20 cellular contexts compared by ENCODE assay signal in genomic region chr1:33097762-33098161, GRCh38. TPM values are rescaled to one million over a fixed set of nuclear protein-coding genes. Genes with fewer than 3 reads are reported as not detected.
DNase-seq lines count a peak whose midpoint lies in the region; ATAC-seq, FAIRE-seq and TF ChIP-seq lines count a peak whose summit lies in the region.
"Had no signal": no experiment of that assay in that cellular context is flagged by ENCODE, and none has a peak within 500 bp of the region (broad histone marks: within the 10 kb centered on the region; RNA-seq: fewer than 3 reads in every experiment).

No MANE protein-coding gene starts in this region.

- CTCF ChIA-PET in activated CD4-positive, alpha-beta T cell treated with anti-CD3 and anti-CD28 coated beads for 36 hours (lab: Charles Lee) = interaction anchor here (0.7 to 2.3 kb wide), 2 partner anchors 29 to 223 kb away, joined by 3 to 13 read pairs; no protein-coding TSS in a partner anchor

- no peak for ATAC-seq in activated CD4-positive, alpha-beta T cell treated with anti-CD3 and anti-CD28 coated beads for 36 hours
- no peak for ATAC-seq in RWPE2 (ENCODE audit: low read depth)
- no peak for ATAC-seq in HG03342 (IDR thresholded peaks at IDR 0.05; ENCODE audit: unreplicated experiment)
- ATAC-seq: gastrocnemius medialis; stimulated activated naive CD8-positive, alpha-beta T cell treated with anti-CD3 and anti-CD28 coated beads, Interleukin-15, amount 100 ng/mL, for 72 hours had no signal

- intact Hi-C loops in activated CD4-positive, alpha-beta T cell treated with anti-CD3 and anti-CD28 coated beads for 36 hours (cut with DNase I, micrococcal nuclease) = loop anchor here in 1 of 2 experiments (5.0 kb wide), 2 partner anchors 375 to 515 kb away; partner anchors contain the start of gene ZSCAN20

- POLR2A ChIA-PET in activated CD4-positive, alpha-beta T cell treated with anti-CD3 and anti-CD28 coated beads for 36 hours (lab: Charles Lee) = no interaction called here

- H3F3A ChIP-seq in smooth muscle cell (ENCODE audit: low read depth) = peaks cover 21% of the 10 kb centered on the region

- no peaks in the 10 kb centered on the region for H3K36me3 ChIP-seq in RWPE2 (ENCODE audit: low read depth)
- H3K36me3 ChIP-seq in astrocyte (ENCODE audit: insufficient read depth, low read length) = no peaks in the 10 kb centered on the region
- no peaks in the 10 kb centered on the region for H3K36me3 ChIP-seq in smooth muscle cell (ENCODE audit: low read depth)
- H3K36me3 ChIP-seq: gastrocnemius medialis, HAP-1, upper lobe of left lung had no signal

- H3K4me3 ChIP-seq in RWPE2 (ENCODE audit: severe bottlenecking) = no peak overlapping the region
- no peak overlapping the region for H3K4me3 ChIP-seq in astrocyte (ENCODE audit: insufficient read depth, low read depth, low read length)
- no peak overlapping the region for H3K4me3 ChIP-seq in smooth muscle cell
- H3K4me3 ChIP-seq: gastrocnemius medialis, HAP-1, upper lobe of left lung had no signal

- no peaks in the 10 kb centered on the region for H3K27me3 ChIP-seq in RWPE2 (ENCODE audit: insufficient read depth, poor library complexity, severe bottlenecking)
- H3K27me3 ChIP-seq in astrocyte (ENCODE audit: insufficient read depth, low read length) = no peaks in the 10 kb centered on the region
- no peaks in the 10 kb centered on the region for H3K27me3 ChIP-seq in smooth muscle cell (ENCODE audit: low read depth)
- H3K27me3 ChIP-seq: gastrocnemius medialis, upper lobe of left lung had no signal

- peak overlapping the region; percentile 17 for H3K27ac Mint-ChIP-seq in activated CD4-positive, alpha-beta T cell treated with anti-CD3 and anti-CD28 coated beads for 36 hours
- H3K27ac Mint-ChIP-seq in astrocyte (ENCODE audit: unreplicated experiment) = no peak overlapping the region
- H3K27ac Mint-ChIP-seq: memory B cell had no signal

- H3K9me3 Mint-ChIP-seq in activated CD4-positive, alpha-beta T cell treated with anti-CD3 and anti-CD28 coated beads for 36 hours (ENCODE audit: low read depth) = no peaks in the 10 kb centered on the region
- peaks cover 2% of the 10 kb centered on the region for H3K9me3 Mint-ChIP-seq in astrocyte (ENCODE audit: unreplicated experiment)
- H3K9me3 Mint-ChIP-seq: memory B cell; nephron; stimulated activated naive CD8-positive, alpha-beta T cell treated with anti-CD3 and anti-CD28 coated beads, Interleukin-15, amount 100 ng/mL, for 72 hours had no signal

- H2AFZ ChIP-seq in astrocyte (ENCODE audit: low read depth, low read length) (no peak overlapping the region), smooth muscle cell (ENCODE audit: low read depth) (no peak overlapping the region)

- TF ChIP-seq CTCF in RWPE2 (IDR thresholded peaks at IDR 0.05; ENCODE audit: poor library complexity, severe bottlenecking) (no peak), astrocyte (IDR thresholded peaks at IDR 0.05; ENCODE audit: insufficient read depth, low read depth, low read length) (no peak), smooth muscle cell (IDR thresholded peaks at IDR 0.05; ENCODE audit: borderline replicate concordance, insufficient read depth, poor library complexity, severe bottlenecking) (no peak)

- no peaks in the 10 kb centered on the region for H3K36me3 Mint-ChIP-seq in activated CD4-positive, alpha-beta T cell treated with anti-CD3 and anti-CD28 coated beads for 36 hours (ENCODE audit: low read depth)
- H3K36me3 Mint-ChIP-seq in astrocyte (ENCODE audit: low read depth, unreplicated experiment) = peaks cover 26% of the 10 kb centered on the region

- peak overlapping the region; percentile 97 for H3K27ac ChIP-seq in RWPE2 (ENCODE audit: poor library complexity, severe bottlenecking)
- H3K27ac ChIP-seq in astrocyte (ENCODE audit: low read depth, low read length) = peak overlapping the region; percentile 93
- peak overlapping the region; percentile 89 for H3K27ac ChIP-seq in smooth muscle cell (ENCODE audit: low read depth)
- H3K27ac ChIP-seq: C4-2B, gastrocnemius medialis, upper lobe of left lung had no signal

- FAIRE-seq in astrocyte (lab: Jason Lieb, UNC) = no peak
- FAIRE-seq: GM12891 had no signal

- H3K79me2 ChIP-seq in astrocyte (ENCODE audit: insufficient read depth, low read length) (no peaks in the 10 kb centered on the region), smooth muscle cell (ENCODE audit: low read depth) (no peaks in the 10 kb centered on the region)

- no peak overlapping the region for H3K9ac ChIP-seq in astrocyte (ENCODE audit: low read length)
- no peak overlapping the region for H3K9ac ChIP-seq in smooth muscle cell (ENCODE audit: low read depth)

- no peak overlapping the region for H3K4me2 ChIP-seq in astrocyte (ENCODE audit: low read length)
- H3K4me2 ChIP-seq in smooth muscle cell = peak overlapping the region; percentile 50

- DNase-seq in activated CD4-positive, alpha-beta T cell treated with anti-CD3 and anti-CD28 coated beads for 36 hours = no peak
- no peak for DNase-seq in activated CD4-positive, alpha-beta T cell treated with anti-CD3 and anti-CD28 coated beads for 48 hours
- DNase-seq in RWPE2 (ENCODE audit: low spot score) = no peak
- DNase-seq in astrocyte (ENCODE audit: low read depth) = no peak
- no peak for DNase-seq in smooth muscle cell (lab: John Stamatoyannopoulos, UW; ENCODE audit: unreplicated experiment)
- DNase-seq in GOT3 (lab: John Stamatoyannopoulos, UW) = no peak
- no peak for DNase-seq in UCSD-AML1 (lab: John Stamatoyannopoulos, UW; ENCODE audit: unreplicated experiment)
- DNase-seq: amniotic stem cell; caudate nucleus; gastrocnemius medialis; NCI-H2029 treated with DMSO at 0.1 percent for 48 hours; posterior cingulate gyrus; stimulated activated naive CD8-positive, alpha-beta T cell treated with anti-CD3 and anti-CD28 coated beads, Interleukin-15, amount 100 ng/mL, for 72 hours; upper lobe of left lung had no signal

- WGBS in smooth muscle cell (ENCODE audit: low lambda C conversion rate) = 97% methylated on average over 4 of the region's 4 CpGs

- H3K9me3 ChIP-seq in RWPE2 (ENCODE audit: severe bottlenecking) (no peaks in the 10 kb centered on the region), astrocyte (ENCODE audit: insufficient read depth, low read depth, low read length) (no peaks in the 10 kb centered on the region), smooth muscle cell (replicated peaks; ENCODE audit: low read depth) (no peaks in the 10 kb centered on the region)
- H3K9me3 ChIP-seq: gastrocnemius medialis, HAP-1, upper lobe of left lung had no signal

- no peaks in the 10 kb centered on the region for H4K20me1 ChIP-seq in astrocyte (ENCODE audit: insufficient read depth, low read length)
- H4K20me1 ChIP-seq in smooth muscle cell (ENCODE audit: low read depth) = peaks cover 3% of the 10 kb centered on the region

- H3K4me1 ChIP-seq in RWPE2 (ENCODE audit: insufficient read depth, poor library complexity, severe bottlenecking) (peaks cover 18% of the 10 kb centered on the region), astrocyte (ENCODE audit: insufficient read depth, low read length) (peaks cover 35% of the 10 kb centered on the region), smooth muscle cell (ENCODE audit: low read depth) (peaks cover 10% of the 10 kb centered on the region)
- H3K4me1 ChIP-seq: HAP-1 had no signal

- peaks cover 29% of the 10 kb centered on the region for H3K4me1 Mint-ChIP-seq in activated CD4-positive, alpha-beta T cell treated with anti-CD3 and anti-CD28 coated beads for 36 hours
- peaks cover 35% of the 10 kb centered on the region for H3K4me1 Mint-ChIP-seq in astrocyte (ENCODE audit: low read depth, unreplicated experiment)

- no peak overlapping the region for H3K4me3 Mint-ChIP-seq in activated CD4-positive, alpha-beta T cell treated with anti-CD3 and anti-CD28 coated beads for 36 hours
- H3K4me3 Mint-ChIP-seq in astrocyte (ENCODE audit: unreplicated experiment) = no peak overlapping the region
- H3K4me3 Mint-ChIP-seq: memory B cell, nephron had no signal

- H3K27me3 Mint-ChIP-seq in activated CD4-positive, alpha-beta T cell treated with anti-CD3 and anti-CD28 coated beads for 36 hours = no peaks in the 10 kb centered on the region
- H3K27me3 Mint-ChIP-seq in astrocyte (ENCODE audit: low read depth, unreplicated experiment) = peaks cover under 1% of the 10 kb centered on the region
- H3K27me3 Mint-ChIP-seq: memory B cell; stimulated activated naive CD8-positive, alpha-beta T cell treated with anti-CD3 and anti-CD28 coated beads, Interleukin-15, amount 100 ng/mL, for 72 hours had no signal

RNA-seq across cellular contexts. Expression of gene AZIN2, which starts 16.8 kb away (rescaled TPM):
- 1 to 10 TPM in 1 of 2 experiments, under 1 TPM in 1; 0.98 to 2.1 TPM for total RNA-seq in activated CD4-positive, alpha-beta T cell treated with anti-CD3 and anti-CD28 coated beads for 36 hours
- total RNA-seq in astrocyte (10.1 and 15.6 TPM in 2 replicates), smooth muscle cell (7.9 and 16.3 TPM in 2 replicates)
- 21.5 and 33.5 TPM in 2 replicates for polyA plus RNA-seq in smooth muscle cell
